Comparison of ENCODE assay signal across 8 cellular contexts in the genomic region with DNA sequence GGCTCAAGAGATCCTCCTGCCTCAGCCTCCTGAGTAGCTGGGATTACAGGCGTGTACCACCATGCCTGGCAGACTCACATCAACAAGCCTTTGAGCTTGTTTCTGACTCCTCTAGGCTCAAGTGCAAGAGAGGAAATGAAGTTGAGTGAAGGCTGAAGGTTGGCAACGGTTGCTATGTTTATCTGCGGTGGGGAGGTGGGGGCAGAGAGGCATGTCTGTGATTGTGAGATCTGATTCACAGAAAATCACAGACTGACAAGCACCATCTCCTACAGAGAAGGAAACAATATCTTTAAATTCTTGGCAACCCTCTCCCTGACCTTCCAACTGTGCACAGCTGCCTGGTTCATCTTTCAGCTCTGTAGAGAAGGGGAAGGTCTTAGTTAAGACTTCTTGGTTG. TPM values are rescaled to one million over a fixed set of nuclear protein-coding genes. Genes with fewer than 3 reads are reported as not detected.
DNase-seq lines count a peak whose midpoint lies in the region; ATAC-seq and TF ChIP-seq lines count a peak whose summit lies in the region.

No MANE protein-coding gene starts in this region.

- POLR2A ChIA-PET in activated CD4-positive, alpha-beta T cell treated with anti-CD3 and anti-CD28 coated beads, Interleukin-2, amount 10 ng/mL, durations not matched to agents 7 days and 5 days (lab: Charles Lee): interaction anchor here (1.1 kb wide), 2 partner anchors 28 to 66 kb away, joined by 4 to 5 read pairs; partner anchors contain the start of gene WNK1

- intact Hi-C loops in CD14-positive monocyte (cut with micrococcal nuclease): loop anchor here in 1 of 2 donors (10.0 kb wide), 1 partner anchor 59 kb away; no protein-coding TSS in a partner anchor
- intact Hi-C loops in uterus (cut with DNase I; ENCODE audit: low total_unique reads): no loop called here

- no peaks in the 10 kb centered on the region for H3K27me3 ChIP-seq in uterus

- H3K36me3 ChIP-seq in uterus: no peaks in the 10 kb centered on the region

- H3K4me1 ChIP-seq in uterus: no peaks in the 10 kb centered on the region

- CTCF ChIA-PET in activated CD4-positive, alpha-beta T cell treated with anti-CD3 and anti-CD28 coated beads, Interleukin-2, amount 10 ng/mL, durations not matched to agents 7 days and 5 days (lab: Charles Lee): interaction anchor here (0.6 to 2.3 kb wide), 8 partner anchors 12 to 110 kb away, joined by 3 to 8 read pairs (median 4); partner anchors contain the start of gene WNK1

- no peak for TF ChIP-seq POLR2A in uterus (IDR thresholded peaks at IDR 0.05)

- peaks cover 12% of the 10 kb centered on the region for H3K4me1 Mint-ChIP-seq in CD14-positive monocyte
- H3K4me1 Mint-ChIP-seq in activated CD4-positive, alpha-beta T cell treated with anti-CD3 and anti-CD28 coated beads, Interleukin-2, amount 10 ng/mL, durations not matched to agents 7 days and 5 days: peaks cover 33% of the 10 kb centered on the region

- H3K9me3 Mint-ChIP-seq in CD14-positive monocyte: no peaks in the 10 kb centered on the region
- H3K9me3 Mint-ChIP-seq in activated CD4-positive, alpha-beta T cell treated with anti-CD3 and anti-CD28 coated beads, Interleukin-2, amount 10 ng/mL, durations not matched to agents 7 days and 5 days: no peaks in the 10 kb centered on the region

- peak overlapping the region in 1 of 2 donors; percentile 51 for H3K4me3 Mint-ChIP-seq in CD14-positive monocyte
- H3K4me3 Mint-ChIP-seq in activated CD4-positive, alpha-beta T cell treated with anti-CD3 and anti-CD28 coated beads, Interleukin-2, amount 10 ng/mL, durations not matched to agents 7 days and 5 days: peak overlapping the region; percentile 21

- peak overlapping the region; percentile 78 to 96 (median 91) for H3K27ac Mint-ChIP-seq in CD14-positive monocyte
- H3K27ac Mint-ChIP-seq in activated CD4-positive, alpha-beta T cell treated with anti-CD3 and anti-CD28 coated beads, Interleukin-2, amount 10 ng/mL, durations not matched to agents 7 days and 5 days: peak overlapping the region; percentile 93

- TF ChIP-seq CTCF in CD14-positive monocyte (IDR thresholded peaks at IDR 0.05): no peak
- no peak for TF ChIP-seq CTCF in uterus (IDR thresholded peaks at IDR 0.05)

- no peak overlapping the region for H3K27ac ChIP-seq in epithelial cell of prostate
- no peak overlapping the region for H3K27ac ChIP-seq in uterus

- DNase-seq in CD14-positive monocyte (ENCODE audit: low spot score) (peak; percentile 67), KBM-7 (peak; percentile 94), epithelial cell of prostate (ENCODE audit: low read depth, low spot score) (peak; percentile 33), uterus (no peak), NCI-H2081 treated with DMSO at 0.1 percent for 48 hours (lab: John Stamatoyannopoulos, UW) (no peak)
- DNase-seq in activated CD4-positive, alpha-beta T cell treated with anti-CD3 and anti-CD28 coated beads, Interleukin-2, amount 10 ng/mL, durations not matched to agents 7 days and 5 days: peak; percentile 92
- DNase-seq in stimulated activated CD8-positive, alpha-beta memory T cell treated with anti-CD3 and anti-CD28 coated beads, Interleukin-12 subunit alpha, Interleukin-12 subunit beta, amount 100 ng/mL, for 4 hours (ENCODE audit: low read depth): peak; percentile 57

- H3K27me3 Mint-ChIP-seq in CD14-positive monocyte (ENCODE audit: low read depth in 3 of 3): peaks cover 1 to 6% (median 2%) of the 10 kb centered on the region in 3 donors
- no peaks in the 10 kb centered on the region for H3K27me3 Mint-ChIP-seq in activated CD4-positive, alpha-beta T cell treated with anti-CD3 and anti-CD28 coated beads, Interleukin-2, amount 10 ng/mL, durations not matched to agents 7 days and 5 days

- H3K36me3 Mint-ChIP-seq in CD14-positive monocyte: no peaks in the 10 kb centered on the region
- no peaks in the 10 kb centered on the region for H3K36me3 Mint-ChIP-seq in activated CD4-positive, alpha-beta T cell treated with anti-CD3 and anti-CD28 coated beads, Interleukin-2, amount 10 ng/mL, durations not matched to agents 7 days and 5 days (ENCODE audit: low read depth)

- in situ Hi-C loops in KBM-7 (cut with MboI; ENCODE audit: low pct_unique_long_range_greater_than_20kb, low sequenced_read_pairs): no loop called here

- ATAC-seq in GM19468 (IDR thresholded peaks at IDR 0.05; ENCODE audit: extremely low read depth, unreplicated experiment): peak; percentile 51

- H3K9me3 ChIP-seq in uterus: no peaks in the 10 kb centered on the region

- H3K4me3 ChIP-seq in uterus: no peak overlapping the region

RNA-seq across cellular contexts. Expression of gene NINJ2, which starts 22.1 kb away (rescaled TPM):
- polyA plus RNA-seq in CD14-positive monocyte: 10 to 100 TPM; 73.7 to 92.7 TPM
- total RNA-seq in activated CD4-positive, alpha-beta T cell treated with anti-CD3 and anti-CD28 coated beads, Interleukin-2, amount 10 ng/mL, durations not matched to agents 7 days and 5 days: 1 to 10 TPM; 6.7 to 7.4 TPM
- total RNA-seq in uterus: 1 to 10 TPM in 2 of 4 donors, under 1 TPM in 1, not detected in 1; 0.97 to 5.4 (median 2.3) TPM

Comparison
In these comparisons a context has a peak if more than half of its experiments do, and no peak if none do; other contexts are left out.
1. DNase-seq: peak in CD14-positive monocyte (single experiment), KBM-7 (single experiment), activated CD4-positive, alpha-beta T cell treated with anti-CD3 and anti-CD28 coated beads, Interleukin-2, amount 10 ng/mL, durations not matched to agents 7 days and 5 days (single experiment), epithelial cell of prostate (single experiment) and stimulated activated CD8-positive, alpha-beta memory T cell treated with anti-CD3 and anti-CD28 coated beads, Interleukin-12 subunit alpha, Interleukin-12 subunit beta, amount 100 ng/mL, for 4 hours (single experiment); none in uterus (0 of 2) and NCI-H2081 treated with DMSO at 0.1 percent for 48 hours (single experiment).